Comparison of ENCODE assay signal across 1 cellular context in the genomic region with DNA sequence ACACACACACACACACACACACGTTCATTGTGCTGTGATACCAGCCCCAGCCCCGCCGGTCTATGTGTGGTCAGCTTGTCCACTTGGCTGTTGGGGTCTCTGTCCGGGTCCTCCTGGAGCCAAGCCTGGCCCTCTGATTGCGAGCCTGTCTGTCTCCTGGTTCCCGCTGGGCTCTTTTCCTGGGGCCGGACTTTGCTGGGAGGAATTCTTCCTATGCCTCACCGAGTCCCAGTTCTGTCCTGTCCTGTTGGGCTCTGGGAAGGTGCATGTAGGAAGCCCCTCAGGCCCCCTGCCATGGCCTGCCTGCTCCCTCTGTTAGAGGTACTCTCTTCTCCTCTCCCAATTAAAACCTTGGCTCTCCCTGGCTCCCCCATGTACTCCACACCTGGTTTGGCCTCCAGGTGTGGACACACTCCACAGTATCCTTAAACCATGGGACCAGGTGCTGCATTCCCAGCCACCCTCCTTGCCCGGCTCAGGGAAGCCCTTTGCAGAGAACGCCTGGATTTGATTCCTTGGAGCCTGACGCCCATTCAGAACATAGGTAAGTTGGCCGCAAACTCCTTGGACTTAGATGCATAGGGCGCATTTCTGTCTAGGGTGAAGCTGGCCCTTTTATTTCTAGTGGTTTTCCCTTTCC.
TF ChIP-seq lines count a peak whose summit lies in the region.

No MANE protein-coding gene starts in this region.

TF ChIP-seq in GM23338, 12 proteins besides CTCF, POLR2A, EP300 and RAD21:
- TF ChIP-seq, protein P1, sequence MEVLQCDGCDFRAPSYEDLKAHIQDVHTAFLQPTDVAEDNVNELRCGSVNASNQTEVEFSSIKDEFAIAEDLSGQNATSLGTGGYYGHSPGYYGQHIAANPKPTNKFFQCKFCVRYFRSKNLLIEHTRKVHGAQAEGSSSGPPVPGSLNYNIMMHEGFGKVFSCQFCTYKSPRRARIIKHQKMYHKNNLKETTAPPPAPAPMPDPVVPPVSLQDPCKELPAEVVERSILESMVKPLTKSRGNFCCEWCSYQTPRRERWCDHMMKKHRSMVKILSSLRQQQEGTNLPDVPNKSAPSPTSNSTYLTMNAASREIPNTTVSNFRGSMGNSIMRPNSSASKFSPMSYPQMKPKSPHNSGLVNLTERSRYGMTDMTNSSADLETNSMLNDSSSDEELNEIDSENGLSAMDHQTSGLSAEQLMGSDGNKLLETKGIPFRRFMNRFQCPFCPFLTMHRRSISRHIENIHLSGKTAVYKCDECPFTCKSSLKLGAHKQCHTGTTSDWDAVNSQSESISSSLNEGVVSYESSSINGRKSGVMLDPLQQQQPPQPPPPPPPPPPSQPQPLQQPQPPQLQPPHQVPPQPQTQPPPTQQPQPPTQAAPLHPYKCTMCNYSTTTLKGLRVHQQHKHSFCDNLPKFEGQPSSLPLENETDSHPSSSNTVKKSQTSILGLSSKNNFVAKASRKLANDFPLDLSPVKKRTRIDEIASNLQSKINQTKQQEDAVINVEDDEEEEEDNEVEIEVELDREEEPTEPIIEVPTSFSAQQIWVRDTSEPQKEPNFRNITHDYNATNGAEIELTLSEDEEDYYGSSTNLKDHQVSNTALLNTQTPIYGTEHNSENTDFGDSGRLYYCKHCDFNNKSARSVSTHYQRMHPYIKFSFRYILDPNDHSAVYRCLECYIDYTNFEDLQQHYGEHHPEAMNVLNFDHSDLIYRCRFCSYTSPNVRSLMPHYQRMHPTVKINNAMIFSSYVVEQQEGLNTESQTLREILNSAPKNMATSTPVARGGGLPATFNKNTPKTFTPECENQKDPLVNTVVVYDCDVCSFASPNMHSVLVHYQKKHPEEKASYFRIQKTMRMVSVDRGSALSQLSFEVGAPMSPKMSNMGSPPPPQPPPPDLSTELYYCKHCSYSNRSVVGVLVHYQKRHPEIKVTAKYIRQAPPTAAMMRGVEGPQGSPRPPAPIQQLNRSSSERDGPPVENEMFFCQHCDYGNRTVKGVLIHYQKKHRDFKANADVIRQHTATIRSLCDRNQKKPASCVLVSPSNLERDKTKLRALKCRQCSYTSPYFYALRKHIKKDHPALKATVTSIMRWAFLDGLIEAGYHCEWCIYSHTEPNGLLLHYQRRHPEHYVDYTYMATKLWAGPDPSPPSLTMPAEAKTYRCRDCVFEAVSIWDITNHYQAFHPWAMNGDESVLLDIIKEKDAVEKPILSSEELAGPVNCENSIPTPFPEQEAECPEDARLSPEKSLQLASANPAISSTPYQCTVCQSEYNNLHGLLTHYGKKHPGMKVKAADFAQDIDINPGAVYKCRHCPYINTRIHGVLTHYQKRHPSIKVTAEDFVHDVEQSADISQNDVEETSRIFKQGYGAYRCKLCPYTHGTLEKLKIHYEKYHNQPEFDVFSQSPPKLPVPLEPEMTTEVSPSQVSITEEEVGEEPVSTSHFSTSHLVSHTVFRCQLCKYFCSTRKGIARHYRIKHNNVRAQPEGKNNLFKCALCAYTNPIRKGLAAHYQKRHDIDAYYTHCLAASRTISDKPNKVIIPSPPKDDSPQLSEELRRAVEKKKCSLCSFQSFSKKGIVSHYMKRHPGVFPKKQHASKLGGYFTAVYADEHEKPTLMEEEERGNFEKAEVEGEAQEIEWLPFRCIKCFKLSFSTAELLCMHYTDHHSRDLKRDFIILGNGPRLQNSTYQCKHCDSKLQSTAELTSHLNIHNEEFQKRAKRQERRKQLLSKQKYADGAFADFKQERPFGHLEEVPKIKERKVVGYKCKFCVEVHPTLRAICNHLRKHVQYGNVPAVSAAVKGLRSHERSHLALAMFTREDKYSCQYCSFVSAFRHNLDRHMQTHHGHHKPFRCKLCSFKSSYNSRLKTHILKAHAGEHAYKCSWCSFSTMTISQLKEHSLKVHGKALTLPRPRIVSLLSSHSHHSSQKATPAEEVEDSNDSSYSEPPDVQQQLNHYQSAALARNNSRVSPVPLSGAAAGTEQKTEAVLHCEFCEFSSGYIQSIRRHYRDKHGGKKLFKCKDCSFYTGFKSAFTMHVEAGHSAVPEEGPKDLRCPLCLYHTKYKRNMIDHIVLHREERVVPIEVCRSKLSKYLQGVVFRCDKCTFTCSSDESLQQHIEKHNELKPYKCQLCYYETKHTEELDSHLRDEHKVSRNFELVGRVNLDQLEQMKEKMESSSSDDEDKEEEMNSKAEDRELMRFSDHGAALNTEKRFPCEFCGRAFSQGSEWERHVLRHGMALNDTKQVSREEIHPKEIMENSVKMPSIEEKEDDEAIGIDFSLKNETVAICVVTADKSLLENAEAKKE (CRISPR knock-in tag; IDR thresholded peaks at IDR 0.05), result no peak
- TF ChIP-seq ZNF114 (CRISPR knock-in tag; IDR thresholded peaks at IDR 0.05) (no peak), REST (IDR thresholded peaks at IDR 0.05; ENCODE audit: unreplicated experiment) (no peak), STAT1 (IDR thresholded peaks at IDR 0.05; ENCODE audit: unreplicated experiment) (no peak), ZNF331 (CRISPR knock-in tag; IDR thresholded peaks at IDR 0.05; ENCODE audit: low read depth) (no peak), EZH2phosphoT487 (IDR thresholded peaks at IDR 0.05; ENCODE audit: unreplicated experiment) (no peak)
- TF ChIP-seq, protein P2, sequence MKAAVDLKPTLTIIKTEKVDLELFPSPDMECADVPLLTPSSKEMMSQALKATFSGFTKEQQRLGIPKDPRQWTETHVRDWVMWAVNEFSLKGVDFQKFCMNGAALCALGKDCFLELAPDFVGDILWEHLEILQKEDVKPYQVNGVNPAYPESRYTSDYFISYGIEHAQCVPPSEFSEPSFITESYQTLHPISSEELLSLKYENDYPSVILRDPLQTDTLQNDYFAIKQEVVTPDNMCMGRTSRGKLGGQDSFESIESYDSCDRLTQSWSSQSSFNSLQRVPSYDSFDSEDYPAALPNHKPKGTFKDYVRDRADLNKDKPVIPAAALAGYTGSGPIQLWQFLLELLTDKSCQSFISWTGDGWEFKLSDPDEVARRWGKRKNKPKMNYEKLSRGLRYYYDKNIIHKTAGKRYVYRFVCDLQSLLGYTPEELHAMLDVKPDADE (IDR thresholded peaks at IDR 0.05), result no peak
TF ChIP-seq in GM23338: peak in this region for 0.
